In genomic region chr1:151167116-151167515, GRCh38 we compare ENCODE assay signal across 9 cellular contexts. TPM values are rescaled to one million over a fixed set of nuclear protein-coding genes. Genes with fewer than 3 reads are reported as not detected.
DNase-seq lines count a peak whose midpoint lies in the region; ATAC-seq, FAIRE-seq and TF ChIP-seq lines count a peak whose summit lies in the region.
"Had no signal": no experiment of that assay in that cellular context is flagged by ENCODE, and none has a peak within 500 bp of the region (broad histone marks: within the 10 kb centered on the region; RNA-seq: fewer than 3 reads in every experiment).

No MANE protein-coding gene starts in this region.

- H3K27ac ChIP-seq in ACC112 (ENCODE audit: low read depth, low read length) (no peak overlapping the region), astrocyte (ENCODE audit: low read depth, low read length) (peak overlapping the region; percentile 91), mesendoderm (ENCODE audit: low read depth, low read length) (no peak overlapping the region)

- FAIRE-seq in astrocyte (lab: Jason Lieb, UNC) (no peak), GM12892 (lab: Jason Lieb, UNC) (no peak)

- H3K18ac ChIP-seq in mesendoderm (ENCODE audit: low read length) = no peak overlapping the region

- no peak for TF ChIP-seq POLR2A in GM12892 (IDR thresholded peaks at IDR 0.05; ENCODE audit: low read depth, low read length)

- H2BK15ac ChIP-seq in mesendoderm (replicated peaks; ENCODE audit: low read depth) = no peak overlapping the region

- peak overlapping the region; percentile 96 for H3K4me3 Mint-ChIP-seq in astrocyte (ENCODE audit: unreplicated experiment)

- H3K4me2 ChIP-seq in astrocyte (ENCODE audit: low read length) = peak overlapping the region; percentile 95
- H3K4me2 ChIP-seq in mesendoderm (ENCODE audit: low read length) = no peak overlapping the region

- no peak for DNase-seq in HFF-Myc (ENCODE audit: extremely low read depth, low read depth)
- DNase-seq in astrocyte (ENCODE audit: low read depth) = no peak
- no peak for DNase-seq in mesendoderm
- DNase-seq in GM12892 (ENCODE audit: insufficient read length) = no peak
- DNase-seq: NCI-H2029 had no signal

- H4K5ac ChIP-seq in mesendoderm (ENCODE audit: low read length) = no peak overlapping the region

- H3K9ac ChIP-seq in astrocyte (ENCODE audit: low read length) (peak overlapping the region; percentile 98), mesendoderm (ENCODE audit: low read length) (peak overlapping the region; percentile 75)

- H3K36me3 ChIP-seq in ACC112 (ENCODE audit: insufficient read depth, low read length) = peaks cover 3% of the 10 kb centered on the region; the same call in 1 of the 2 replicates
- no peaks in the 10 kb centered on the region for H3K36me3 ChIP-seq in astrocyte (ENCODE audit: insufficient read depth, low read length)
- H3K36me3 ChIP-seq in mesendoderm (ENCODE audit: control insufficient read depth, insufficient read depth, low read length) = no peaks in the 10 kb centered on the region

- H3K79me2 ChIP-seq in ACC112 (ENCODE audit: control insufficient read depth, insufficient read depth, low read length, unreplicated experiment) (peaks cover 24% of the 10 kb centered on the region), astrocyte (ENCODE audit: insufficient read depth, low read length) (peaks cover 41% of the 10 kb centered on the region), mesendoderm (ENCODE audit: control insufficient read depth, insufficient read depth, low read length) (no peaks in the 10 kb centered on the region)

- no peak overlapping the region for H2BK5ac ChIP-seq in mesendoderm (ENCODE audit: low read length)

- no peak overlapping the region for H3K23ac ChIP-seq in mesendoderm (ENCODE audit: low read length)

- no peaks in the 10 kb centered on the region for H3K9me3 ChIP-seq in astrocyte (ENCODE audit: insufficient read depth, low read depth, low read length)

- H3K4me1 Mint-ChIP-seq in astrocyte (ENCODE audit: low read depth, unreplicated experiment) = peaks cover 11% of the 10 kb centered on the region

- H2AFZ ChIP-seq in ACC112 (ENCODE audit: low read length, unreplicated experiment) = no peak overlapping the region
- H2AFZ ChIP-seq in astrocyte (ENCODE audit: low read depth, low read length) = no peak overlapping the region

- H3K27me3 Mint-ChIP-seq in astrocyte (ENCODE audit: low read depth, unreplicated experiment) = no peaks in the 10 kb centered on the region

- peak overlapping the region; percentile 94 for H3K27ac Mint-ChIP-seq in astrocyte (ENCODE audit: unreplicated experiment)

- peaks cover 18% of the 10 kb centered on the region for H3K36me3 Mint-ChIP-seq in astrocyte (ENCODE audit: low read depth, unreplicated experiment)

- H3K4me1 ChIP-seq in ACC112 (ENCODE audit: control insufficient read depth, insufficient read depth, low read length, unreplicated experiment) (peaks cover 17% of the 10 kb centered on the region), astrocyte (ENCODE audit: insufficient read depth, low read length) (peaks cover 15% of the 10 kb centered on the region), mesendoderm (ENCODE audit: control insufficient read depth, low read depth, low read length) (no peaks in the 10 kb centered on the region)

- H3K4me3 ChIP-seq in ACC112 (ENCODE audit: low read depth, low read length) (peak overlapping the region; percentile 87), HFF-Myc (replicated peaks; ENCODE audit: low read depth, low read length) (peak overlapping the region; percentile 100), astrocyte (ENCODE audit: insufficient read depth, low read depth, low read length) (peak overlapping the region; percentile 99), mesendoderm (ENCODE audit: low read length) (no peak overlapping the region)

- H3K9me3 Mint-ChIP-seq in astrocyte (ENCODE audit: unreplicated experiment) = no peaks in the 10 kb centered on the region

- no peak overlapping the region for H2BK120ac ChIP-seq in mesendoderm (ENCODE audit: low read depth, low read length)

- TF ChIP-seq CTCF in HFF-Myc (IDR thresholded peaks at IDR 0.05; ENCODE audit: low read depth, low read length, missing control alignments) (no peak), astrocyte (IDR thresholded peaks at IDR 0.05; ENCODE audit: insufficient read depth, low read depth, low read length) (no peak)

- H3K56ac ChIP-seq in mesendoderm (ENCODE audit: low read length) = peak overlapping the region; percentile 79

- H4K20me1 ChIP-seq in astrocyte (ENCODE audit: insufficient read depth, low read length) = peaks cover 6% of the 10 kb centered on the region

- no peak overlapping the region for H2AK5ac ChIP-seq in mesendoderm (ENCODE audit: low read length)

- ATAC-seq in GM19324 (IDR thresholded peaks at IDR 0.05; ENCODE audit: low FRiP score, unreplicated experiment) (no peak), HG03565 (IDR thresholded peaks at IDR 0.05; ENCODE audit: unreplicated experiment) (no peak), GM19328 (IDR thresholded peaks at IDR 0.05; ENCODE audit: unreplicated experiment) (no peak)

- H3K79me1 ChIP-seq in mesendoderm (ENCODE audit: low read length) = no peaks in the 10 kb centered on the region

- no CpG with 5 or more reads among the region's 6 CpGs for WGBS in mesendoderm (ENCODE audit: extremely low coverage, insufficient coverage, low lambda C conversion rate)

- H3K27me3 ChIP-seq in ACC112 (ENCODE audit: insufficient read depth, low read length) = no peaks in the 10 kb centered on the region
- no peaks in the 10 kb centered on the region for H3K27me3 ChIP-seq in astrocyte (ENCODE audit: insufficient read depth, low read length)
- H3K27me3 ChIP-seq in mesendoderm (ENCODE audit: insufficient read depth, low read length, poor library complexity) = no peaks in the 10 kb centered on the region

- no peak overlapping the region for H3K4ac ChIP-seq in mesendoderm (ENCODE audit: low read depth, low read length)

- H4K8ac ChIP-seq in mesendoderm (ENCODE audit: low read depth, low read length) = no peak overlapping the region

RNA-seq across cellular contexts. Expression of gene SCNM1, which starts 1.2 kb away (rescaled TPM):
- total RNA-seq in astrocyte = 64.3 and 66.5 TPM in 2 replicates
- polyA plus RNA-seq in mesendoderm (2013, experiment 1 of 2) = 48.9 TPM
- polyA plus RNA-seq in mesendoderm (2013, experiment 2 of 2) = 48.0 TPM
- 53.4 TPM for polyA plus RNA-seq in GM12892 (2012; ENCODE audit: missing spikeins)

RNA-seq across cellular contexts. Expression of gene LYSMD1, which starts 1.4 kb away (rescaled TPM):
- total RNA-seq in astrocyte = 9.5 and 9.9 TPM in 2 replicates
- 2.4 TPM for polyA plus RNA-seq in mesendoderm (2013, experiment 1 of 2)
- polyA plus RNA-seq in mesendoderm (2013, experiment 2 of 2) = 2.6 TPM
- 8.1 TPM for polyA plus RNA-seq in GM12892 (2012; ENCODE audit: missing spikeins)

RNA-seq across cellular contexts. Expression of gene TMOD4, which starts 8.7 kb away (rescaled TPM):
- total RNA-seq in astrocyte = 1.4 TPM in 1 of 2 replicates, not detected in the other
- polyA plus RNA-seq in mesendoderm (2013, experiment 1 of 2) = 0.35 TPM
- 0.29 TPM for polyA plus RNA-seq in mesendoderm (2013, experiment 2 of 2)
- polyA plus RNA-seq in GM12892 (2012; ENCODE audit: missing spikeins) = not detected

RNA-seq across cellular contexts. Expression of gene TNFAIP8L2, which starts 10.7 kb away (rescaled TPM):
- not detected in 2 replicates for total RNA-seq in astrocyte
- 0.06 TPM for polyA plus RNA-seq in mesendoderm (2013, experiment 1 of 2)
- 0.03 TPM for polyA plus RNA-seq in mesendoderm (2013, experiment 2 of 2)
- polyA plus RNA-seq in GM12892 (2012; ENCODE audit: missing spikeins) = 7.5 TPM

RNA-seq across cellular contexts. Expression of gene SEMA6C, which starts 20.7 kb away (rescaled TPM):
- 7.4 and 7.5 TPM in 2 replicates for total RNA-seq in astrocyte
- polyA plus RNA-seq in mesendoderm (2013, experiment 1 of 2) = 5.3 TPM
- polyA plus RNA-seq in mesendoderm (2013, experiment 2 of 2) = 5.7 TPM
- 1.4 TPM for polyA plus RNA-seq in GM12892 (2012; ENCODE audit: missing spikeins)
